In the genomic region with DNA sequence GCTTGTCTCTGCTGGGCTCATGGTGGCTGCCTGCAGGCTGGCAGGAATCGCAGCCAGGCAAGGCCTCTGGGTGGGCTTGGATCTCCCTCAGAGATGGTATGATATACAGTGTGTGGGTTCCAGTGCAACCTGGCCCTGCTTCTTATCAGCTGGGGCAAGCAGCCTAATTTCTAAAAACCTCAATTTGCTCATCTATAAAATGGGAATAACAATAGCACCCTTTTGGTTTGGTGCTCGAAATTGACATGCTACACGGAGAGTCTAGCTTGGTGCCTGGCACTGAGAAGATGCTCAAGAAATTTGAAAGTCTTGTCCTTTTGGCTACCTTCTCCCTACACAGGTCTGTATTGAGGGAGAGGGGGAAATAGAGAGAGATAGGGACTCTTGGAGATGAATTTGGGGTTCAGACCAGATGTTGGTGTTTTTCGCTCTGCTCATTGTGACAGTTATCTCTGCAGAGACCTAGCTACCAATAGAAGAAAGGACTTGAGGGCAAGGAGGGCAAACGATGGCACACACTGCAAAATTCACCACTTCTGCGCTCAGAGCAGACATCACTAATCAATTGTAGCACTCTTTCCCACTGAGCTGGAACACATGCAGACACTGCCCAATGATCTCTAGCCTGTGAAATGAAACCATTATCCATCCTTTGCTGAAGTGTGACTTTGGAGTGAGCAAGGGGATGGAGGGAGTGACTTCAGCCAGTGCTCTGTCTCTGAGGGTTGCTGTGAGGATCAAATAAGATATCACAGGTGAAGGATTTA, we compare ENCODE assay signal across 29 cellular contexts. TPM values are rescaled to one million over a fixed set of nuclear protein-coding genes. Genes with fewer than 3 reads are reported as not detected.
"Had no signal": no experiment of that assay in that cellular context is flagged by ENCODE, and none has a peak within 500 bp of the region (broad histone marks: within the 10 kb centered on the region; RNA-seq: fewer than 3 reads in every experiment).

No MANE protein-coding gene starts in this region.

- H2AFZ ChIP-seq: hepatocyte, parathyroid adenoma had no signal

- H3K36me3 ChIP-seq: esophagus muscularis mucosa, gastroesophageal sphincter, heart left ventricle, suprapubic skin, transverse colon had no signal

- H3K4me3 Mint-ChIP-seq: dendritic cell treated with granulocyte-macrophage colony-stimulating factor and Interleukin-4, amounts not matched to agents 40 ng/mL and 50 ng/mL, for 4 days; memory B cell; mesothelial cell of epicardium; naive B cell; natural killer cell treated with Interleukin-12 subunit alpha and Interleukin-12 subunit beta and Interleukin-15 and Interleukin-18, amount 100 ng/mL, for 72 hours; neural crest cell; stimulated activated naive CD8-positive, alpha-beta T cell treated with anti-CD3 and anti-CD28 coated beads, Interleukin-15, amount 100 ng/mL, for 72 hours had no signal

- H3K9me3 Mint-ChIP-seq: dendritic cell treated with granulocyte-macrophage colony-stimulating factor and Interleukin-4, amounts not matched to agents 40 ng/mL and 50 ng/mL, for 4 days; memory B cell; mesothelial cell of epicardium; natural killer cell treated with Interleukin-12 subunit alpha and Interleukin-12 subunit beta and Interleukin-15 and Interleukin-18, amount 100 ng/mL, for 72 hours; neural crest cell; stimulated activated naive CD8-positive, alpha-beta T cell treated with anti-CD3 and anti-CD28 coated beads, Interleukin-15, amount 100 ng/mL, for 72 hours had no signal

- H3K9ac ChIP-seq: parathyroid adenoma had no signal

- H3K9me3 ChIP-seq: esophagus muscularis mucosa, gastroesophageal sphincter, heart left ventricle, mucosa of descending colon, suprapubic skin, transverse colon had no signal

- H3K27me3 ChIP-seq: gastroesophageal sphincter, heart left ventricle, hepatocyte, suprapubic skin had no signal

- FAIRE-seq: colon, endothelial cell of umbilical vein, kidney had no signal

- H3K36me3 Mint-ChIP-seq: memory B cell; mesothelial cell of epicardium; naive B cell; natural killer cell treated with Interleukin-12 subunit alpha and Interleukin-12 subunit beta and Interleukin-15 and Interleukin-18, amount 100 ng/mL, for 72 hours had no signal

- H3K27ac Mint-ChIP-seq: dendritic cell treated with granulocyte-macrophage colony-stimulating factor and Interleukin-4, amounts not matched to agents 40 ng/mL and 50 ng/mL, for 4 days; memory B cell; mesothelial cell of epicardium; naive B cell; natural killer cell treated with Interleukin-12 subunit alpha and Interleukin-12 subunit beta and Interleukin-15 and Interleukin-18, amount 100 ng/mL, for 72 hours; progenitor cell of endocrine pancreas; stimulated activated naive CD8-positive, alpha-beta T cell treated with anti-CD3 and anti-CD28 coated beads, Interleukin-15, amount 100 ng/mL, for 72 hours had no signal

- H3K4me1 Mint-ChIP-seq: memory B cell; mesothelial cell of epicardium; naive B cell; stimulated activated naive CD8-positive, alpha-beta T cell treated with anti-CD3 and anti-CD28 coated beads, Interleukin-15, amount 100 ng/mL, for 72 hours had no signal

- H3K4me3 ChIP-seq: esophagus muscularis mucosa, gastroesophageal sphincter, heart left ventricle, hepatocyte, lung, mucosa of descending colon, smooth muscle cell, suprapubic skin, transverse colon had no signal

- H3K4me2 ChIP-seq: hepatocyte, smooth muscle cell had no signal

- H3K4me1 ChIP-seq: esophagus muscularis mucosa, foreskin keratinocyte, gastroesophageal sphincter, heart left ventricle, parathyroid adenoma, suprapubic skin, transverse colon had no signal

- DNase-seq: effector CD8-positive, alpha-beta T cell; heart left ventricle; kidney; mucosa of descending colon; naive B cell; stimulated activated CD4-positive, alpha-beta T cell treated with anti-CD3 and anti-CD28 coated beads, Interleukin-12 subunit alpha, Interleukin-12 subunit beta, amount 100 ng/mL, for 4 hours; stimulated activated CD4-positive, alpha-beta T cell treated with anti-CD3 and anti-CD28 coated beads, Interleukin-1b, Interleukin-23, amount 100 ng/mL, for 48 hours; stimulated activated CD4-positive, alpha-beta T cell treated with anti-CD3 and anti-CD28 coated beads, Interleukin-4, amount 100 ng/mL, for 1 hour; stimulated activated CD8-positive, alpha-beta memory T cell treated with anti-CD3 and anti-CD28 coated beads, Interleukin-4, amount 100 ng/mL, for 48 hours; stimulated activated naive CD4-positive, alpha-beta T cell; stimulated activated naive CD8-positive, alpha-beta T cell treated with anti-CD3 and anti-CD28 coated beads, Interleukin-15, amount 100 ng/mL, for 72 hours; transverse colon had no signal

- H3K27ac ChIP-seq: esophagus muscularis mucosa, foreskin keratinocyte, gastroesophageal sphincter, heart left ventricle, hepatocyte, parathyroid adenoma, suprapubic skin, transverse colon had no signal

RNA-seq across cellular contexts. Expression of a gene that starts 15.6 kb away (rescaled TPM):
- total RNA-seq: endothelial cell of umbilical vein; fibroblast of lung; natural killer cell treated with Interleukin-12 subunit alpha and Interleukin-12 subunit beta and Interleukin-15 and Interleukin-18, amount 100 ng/mL, for 72 hours; progenitor cell of endocrine pancreas had no signal
- polyA plus RNA-seq: endothelial cell of umbilical vein had no signal
